8 cellular contexts compared by ENCODE assay signal in the genomic region with DNA sequence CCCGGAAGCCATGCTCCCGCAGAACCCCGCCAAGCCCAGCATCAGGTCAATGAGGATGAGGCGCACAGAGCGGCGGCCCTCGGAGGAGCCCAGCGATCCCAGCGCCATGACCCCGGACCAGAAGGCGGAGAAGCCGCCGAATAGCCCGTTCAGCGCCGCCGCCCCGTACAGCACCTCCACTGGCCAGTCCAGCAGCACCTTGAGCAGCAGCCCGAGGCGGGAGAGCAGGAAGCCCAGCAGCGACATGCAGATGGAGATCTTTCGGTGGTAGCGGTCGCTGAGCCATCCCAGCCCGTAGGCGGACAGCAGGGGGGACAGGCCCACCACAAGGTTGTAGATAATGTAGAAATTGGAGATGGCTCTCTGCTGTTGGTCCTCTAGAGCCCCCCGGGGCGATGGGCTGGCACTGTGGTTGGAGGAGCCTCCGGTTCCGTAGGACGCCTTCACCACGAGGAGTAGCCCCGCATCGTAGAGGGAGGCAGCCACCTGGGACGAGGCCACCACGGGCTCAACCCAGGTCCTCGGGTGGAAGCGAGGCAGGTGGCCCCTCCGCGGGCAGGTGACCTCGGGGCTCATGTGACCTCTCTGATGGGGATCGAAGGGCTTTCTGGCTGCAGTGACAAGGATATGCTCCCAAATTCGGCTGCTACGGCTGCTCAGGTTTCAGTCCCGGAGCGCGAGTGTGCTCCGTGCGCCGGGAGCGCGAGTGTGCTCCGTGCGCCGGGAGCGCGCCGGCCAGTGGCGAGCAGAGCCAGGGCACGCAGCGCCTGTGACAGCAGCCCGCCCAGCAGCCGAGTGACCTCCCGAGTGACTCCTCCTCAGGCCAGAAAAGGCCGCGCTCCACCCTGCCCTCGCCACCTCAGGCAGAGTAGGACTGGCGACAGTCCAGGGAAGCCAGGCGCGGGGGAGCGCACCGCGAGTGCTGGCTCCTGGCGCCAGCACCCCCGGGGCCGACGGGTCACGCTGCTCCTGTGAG. TPM values are rescaled to one million over a fixed set of nuclear protein-coding genes. Genes with fewer than 3 reads are reported as not detected.
DNase-seq lines count a peak whose midpoint lies in the region; ATAC-seq, FAIRE-seq and TF ChIP-seq lines count a peak whose summit lies in the region.

A gene with protein sequence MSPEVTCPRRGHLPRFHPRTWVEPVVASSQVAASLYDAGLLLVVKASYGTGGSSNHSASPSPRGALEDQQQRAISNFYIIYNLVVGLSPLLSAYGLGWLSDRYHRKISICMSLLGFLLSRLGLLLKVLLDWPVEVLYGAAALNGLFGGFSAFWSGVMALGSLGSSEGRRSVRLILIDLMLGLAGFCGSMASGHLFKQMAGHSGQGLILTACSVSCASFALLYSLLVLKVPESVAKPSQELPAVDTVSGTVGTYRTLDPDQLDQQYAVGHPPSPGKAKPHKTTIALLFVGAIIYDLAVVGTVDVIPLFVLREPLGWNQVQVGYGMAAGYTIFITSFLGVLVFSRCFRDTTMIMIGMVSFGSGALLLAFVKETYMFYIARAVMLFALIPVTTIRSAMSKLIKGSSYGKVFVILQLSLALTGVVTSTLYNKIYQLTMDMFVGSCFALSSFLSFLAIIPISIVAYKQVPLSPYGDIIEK (minus strand): TSS at position 771 of the 976 bp plus-strand sequence. CDS start 195 bp downstream, at position 576.

- peaks cover 0 to 6% (median 0%) of the 10 kb centered on the region in 11 donors for H3K9me3 Mint-ChIP-seq in naive thymus-derived CD4-positive, alpha-beta T cell
- H3K9me3 Mint-ChIP-seq in stimulated activated naive CD8-positive, alpha-beta T cell treated with anti-CD3 and anti-CD28 coated beads, Interleukin-15, amount 100 ng/mL, for 72 hours = peaks cover 0 to 8% of the 10 kb centered on the region in 2 donors

- no peak within 1 kb of the TSS for H3K27ac Mint-ChIP-seq in naive thymus-derived CD4-positive, alpha-beta T cell
- H3K27ac Mint-ChIP-seq in stimulated activated naive CD8-positive, alpha-beta T cell treated with anti-CD3 and anti-CD28 coated beads, Interleukin-15, amount 100 ng/mL, for 72 hours = peak within 1 kb of the TSS in 1 of 2 donors; percentile 13

- POLR2A ChIA-PET in naive thymus-derived CD4-positive, alpha-beta T cell (lab: Charles Lee) = no interaction called here

- H3K4me3 ChIP-seq in naive thymus-derived CD4-positive, alpha-beta T cell (ENCODE audit: low read length) = no peak within 1 kb of the TSS

- peaks cover 0 to 6% (median 0%) of the 10 kb centered on the region in 7 donors for H3K4me1 Mint-ChIP-seq in naive thymus-derived CD4-positive, alpha-beta T cell
- H3K4me1 Mint-ChIP-seq in stimulated activated naive CD8-positive, alpha-beta T cell treated with anti-CD3 and anti-CD28 coated beads, Interleukin-15, amount 100 ng/mL, for 72 hours = peaks cover 7% of the 10 kb centered on the region

- H3K36me3 Mint-ChIP-seq in naive thymus-derived CD4-positive, alpha-beta T cell = peaks cover 0 to 7% (median 0%) of the 10 kb centered on the region in 5 donors

- FAIRE-seq in H54 (lab: Jason Lieb, UNC) = no peak

- TF ChIP-seq POLR2A in H54 (IDR thresholded peaks at IDR 0.05; ENCODE audit: low read depth, low read length) = no peak

- H3K4me1 ChIP-seq in naive thymus-derived CD4-positive, alpha-beta T cell (ENCODE audit: control insufficient read depth in 2 of 2, insufficient read depth in 2 of 2, low read length in 2 of 2) = no peaks in the 10 kb centered on the region

- intact Hi-C loops in naive thymus-derived CD4-positive, alpha-beta T cell (cut with micrococcal nuclease) = no loop called here

- peak within 1 kb of the TSS in 1 of 10 donors; percentile 49 for H3K4me3 Mint-ChIP-seq in naive thymus-derived CD4-positive, alpha-beta T cell
- no peak within 1 kb of the TSS for H3K4me3 Mint-ChIP-seq in stimulated activated naive CD8-positive, alpha-beta T cell treated with anti-CD3 and anti-CD28 coated beads, Interleukin-15, amount 100 ng/mL, for 72 hours

- H3K27me3 ChIP-seq in naive thymus-derived CD4-positive, alpha-beta T cell (ENCODE audit: control insufficient read depth in 2 of 2, insufficient read depth in 2 of 2, low read length in 2 of 2) = no peaks in the 10 kb centered on the region

- H3K27me3 Mint-ChIP-seq in naive thymus-derived CD4-positive, alpha-beta T cell = peaks cover 35 to 47% (median 42%) of the 10 kb centered on the region in 5 donors
- H3K27me3 Mint-ChIP-seq in stimulated activated naive CD8-positive, alpha-beta T cell treated with anti-CD3 and anti-CD28 coated beads, Interleukin-15, amount 100 ng/mL, for 72 hours = peaks cover 52% of the 10 kb centered on the region

- H3K27ac ChIP-seq in naive thymus-derived CD4-positive, alpha-beta T cell (ENCODE audit: low read depth, low read length) = no peak within 1 kb of the TSS

- H3K36me3 ChIP-seq in naive thymus-derived CD4-positive, alpha-beta T cell (ENCODE audit: control insufficient read depth in 2 of 3, insufficient read depth in 3 of 3, low read length in 3 of 3) = no peaks in the 10 kb centered on the region

- peak; percentile 48 for DNase-seq in AG08396 (ENCODE audit: low spot score)
- peak; percentile 4 for DNase-seq in glomerular visceral epithelial cell (ENCODE audit: extremely low spot score)
- DNase-seq in naive thymus-derived CD4-positive, alpha-beta T cell = peak in 1 of 9 donors; percentile 13
- DNase-seq in NCI-H1694 treated with DMSO at 0.1 percent for 48 hours (lab: John Stamatoyannopoulos, UW) = no peak
- no peak for DNase-seq in H54 (ENCODE audit: insufficient read length, low spot score)
- no peak for DNase-seq in stimulated activated naive CD8-positive, alpha-beta T cell treated with anti-CD3 and anti-CD28 coated beads, Interleukin-15, amount 100 ng/mL, for 72 hours

- CTCF ChIA-PET in naive thymus-derived CD4-positive, alpha-beta T cell (lab: Charles Lee) = no interaction called here

- H3K9me3 ChIP-seq in naive thymus-derived CD4-positive, alpha-beta T cell (ENCODE audit: control insufficient read depth in 2 of 3, low read length in 3 of 3) = no peaks in the 10 kb centered on the region

- ATAC-seq in SK-N-SH treated with all-trans-retinoic acid at 6 μM for 48 hours (peak; percentile 57), GM19324 (IDR thresholded peaks at IDR 0.05; ENCODE audit: low FRiP score, unreplicated experiment) (no peak)
- ATAC-seq in naive thymus-derived CD4-positive, alpha-beta T cell = peak; percentile 60
- ATAC-seq in stimulated activated naive CD8-positive, alpha-beta T cell treated with anti-CD3 and anti-CD28 coated beads, Interleukin-15, amount 100 ng/mL, for 72 hours = no peak

TF ChIP-seq in SK-N-SH treated with all-trans-retinoic acid at 6 μM for 48 hours, 23 proteins besides CTCF, POLR2A, EP300 and RAD21:
- TF ChIP-seq ESRRG (CRISPR knock-in tag; IDR thresholded peaks at IDR 0.05) (no peak), OSR1 (CRISPR knock-in tag; IDR thresholded peaks at IDR 0.05) (no peak), ARNTL (CRISPR knock-in tag; IDR thresholded peaks at IDR 0.05; ENCODE audit: borderline replicate concordance, low read depth) (no peak), PPARA (CRISPR knock-in tag; IDR thresholded peaks at IDR 0.05; ENCODE audit: borderline replicate concordance) (no peak), GLIS3 (CRISPR knock-in tag; IDR thresholded peaks at IDR 0.05) (no peak), ZNF8 (CRISPR knock-in tag; IDR thresholded peaks at IDR 0.05) (no peak), ZNF70 (CRISPR knock-in tag; IDR thresholded peaks at IDR 0.05) (no peak), CSDC2 (CRISPR knock-in tag; IDR thresholded peaks at IDR 0.05) (no peak)

RNA-seq across cellular contexts. Expression of the gene that starts here (rescaled TPM):
- total RNA-seq in naive thymus-derived CD4-positive, alpha-beta T cell = 1 to 10 TPM in 1 of 5 experiments, under 1 TPM in 1, not detected in 3; 0.27 to 4.1 TPM
- polyA plus RNA-seq in naive thymus-derived CD4-positive, alpha-beta T cell = under 1 TPM in 1 of 2 donors, not detected in 1; 0.12 TPM

Comparison
In these comparisons a context has a peak if more than half of its experiments do, and no peak if none do; other contexts are left out.
1. DNase-seq: peak in AG08396 (single experiment) and glomerular visceral epithelial cell (single experiment); none in NCI-H1694 treated with DMSO at 0.1 percent for 48 hours (single experiment), H54 (single experiment) and stimulated activated naive CD8-positive, alpha-beta T cell treated with anti-CD3 and anti-CD28 coated beads, Interleukin-15, amount 100 ng/mL, for 72 hours (0 of 2).
2. ATAC-seq: peak in SK-N-SH treated with all-trans-retinoic acid at 6 μM for 48 hours (single experiment) and naive thymus-derived CD4-positive, alpha-beta T cell (single experiment); none in stimulated activated naive CD8-positive, alpha-beta T cell treated with anti-CD3 and anti-CD28 coated beads, Interleukin-15, amount 100 ng/mL, for 72 hours (single experiment) and GM19324 (single experiment).